ENCODE assay signal across 8 cellular contexts in genomic region chr10:2978111-2978510, GRCh38.
DNase-seq lines count a peak whose midpoint lies in the region; ATAC-seq and TF ChIP-seq lines count a peak whose summit lies in the region.

No MANE protein-coding gene starts in this region.

- ATAC-seq in HG02759 (IDR thresholded peaks at IDR 0.05; ENCODE audit: unreplicated experiment) (peak; percentile 46), HG02642 (IDR thresholded peaks at IDR 0.05; ENCODE audit: poor library complexity, unreplicated experiment) (no peak), GM18907 (IDR thresholded peaks at IDR 0.05; ENCODE audit: unreplicated experiment) (no peak)

- H3K4me3 ChIP-seq in cardiac fibroblast (replicated peaks in 1 of 2; ENCODE audit: low read depth in 2 of 2, low read length in 2 of 2): no peak overlapping the region

- DNase-seq in NCI-H2196 (lab: John Stamatoyannopoulos, UW; ENCODE audit: unreplicated experiment): peak; percentile 36
- no peak for DNase-seq in NCI-H2196 treated with DMSO at 0.1 percent for 48 hours (lab: John Stamatoyannopoulos, UW; ENCODE audit: unreplicated experiment)
- peak; percentile 27 for DNase-seq in NCI-H345 treated with DMSO at 0.1 percent for 48 hours (lab: John Stamatoyannopoulos, UW; ENCODE audit: unreplicated experiment)
- DNase-seq in cardiac fibroblast (ENCODE audit: low read depth in 2 of 2): peak; percentile 67 to 76
- DNase-seq in midbrain (lab: John Stamatoyannopoulos, UW): peak; percentile 65

- peak; percentile 42 for TF ChIP-seq CTCF in cardiac fibroblast (IDR thresholded peaks at IDR 0.05; ENCODE audit: low read depth, low read length)
